1 cellular context compared by ENCODE assay signal in genomic region chr2:1706089-1706841, GRCh38. TPM values are rescaled to one million over a fixed set of nuclear protein-coding genes. Genes with fewer than 3 reads are reported as not detected.
"Had no signal": no experiment of that assay in that cellular context is flagged by ENCODE, and none has a peak within 500 bp of the region (broad histone marks: within the 10 kb centered on the region; RNA-seq: fewer than 3 reads in every experiment).

No MANE protein-coding gene starts in this region.

RNA-seq across cellular contexts. Expression of gene PXDN, which starts 38.0 kb away (rescaled TPM):
- total RNA-seq: activated CD4-positive, alpha-beta memory T cell treated with anti-CD3 and anti-CD28 coated beads, Interleukin-2, amount 10 ng/mL, durations not matched to agents 7 days and 5 days had no signal
